Comparison of ENCODE assay signal across 14 cellular contexts in genomic region chr2:133200684-133201421, GRCh38.
DNase-seq lines count a peak whose midpoint lies in the region; ATAC-seq and TF ChIP-seq lines count a peak whose summit lies in the region.
"Had no signal": no experiment of that assay in that cellular context is flagged by ENCODE, and none has a peak within 500 bp of the region (broad histone marks: within the 10 kb centered on the region; RNA-seq: fewer than 3 reads in every experiment).

No MANE protein-coding gene starts in this region.

- no peaks in the 10 kb centered on the region for H3K9me3 ChIP-seq in osteoblast (ENCODE audit: low read depth, low read length)
- H3K9me3 ChIP-seq: pancreas, transverse colon had no signal

- no peaks in the 10 kb centered on the region for H3K27me3 ChIP-seq in osteoblast (ENCODE audit: insufficient read depth, low read length)
- H3K27me3 ChIP-seq: pancreas, transverse colon had no signal

- DNase-seq in EH (ENCODE audit: low read depth) (peak; percentile 96), RPMI7951 (ENCODE audit: low read depth) (peak; percentile 89), epithelial cell of proximal tubule (ENCODE audit: low read depth) (peak; percentile 88), osteoblast (ENCODE audit: insufficient read length, low spot score, missing footprints) (peak; percentile 85)
- DNase-seq in stimulated activated CD4-positive, alpha-beta T cell treated with anti-CD3 and anti-CD28 coated beads, Interleukin-15, amount 100 ng/mL, for 24 hours, result no peak
- DNase-seq in stimulated activated naive CD8-positive, alpha-beta T cell treated with anti-CD3 and anti-CD28 coated beads, Interleukin-15, Interleukin-2, amounts not matched to agents 100 U/mL and 50 U/mL, for 24 hours, result no peak
- DNase-seq: activated T-cell treated with anti-CD3 and anti-CD28 coated beads, Interleukin-2, amount 50 U/mL, for 72 hours; cortex of kidney; NCI-H1930; pancreas; transverse colon; WERI-Rb-1 had no signal

- peak overlapping the region; percentile 94 for H3K27ac ChIP-seq in osteoblast (ENCODE audit: low read depth, low read length)
- H3K27ac ChIP-seq: pancreas, transverse colon, WERI-Rb-1 had no signal

- peak overlapping the region; percentile 86 for H3K4me2 ChIP-seq in osteoblast (ENCODE audit: insufficient read depth, low read length)

- H4K20me1 ChIP-seq in osteoblast (ENCODE audit: insufficient read depth, low read length), result no peaks in the 10 kb centered on the region

- H3K4me3 ChIP-seq in epithelial cell of proximal tubule (ENCODE audit: low read depth, low read length) (no peak overlapping the region), osteoblast (ENCODE audit: insufficient read depth, low read length) (peak overlapping the region; percentile 38)
- H3K4me3 ChIP-seq: pancreas, transverse colon had no signal

- no peaks in the 10 kb centered on the region for H3K79me2 ChIP-seq in osteoblast (ENCODE audit: insufficient read depth, low read length)

- peak overlapping the region; percentile 58 for H2AFZ ChIP-seq in osteoblast (ENCODE audit: low read length)

- peaks cover 23% of the 10 kb centered on the region for H3K4me1 ChIP-seq in osteoblast (ENCODE audit: insufficient read depth, low read length)
- H3K4me1 ChIP-seq: pancreas, transverse colon had no signal

- ATAC-seq in GM21447 (IDR thresholded peaks at IDR 0.05; ENCODE audit: unreplicated experiment), result no peak
- ATAC-seq in HG02642 (IDR thresholded peaks at IDR 0.05; ENCODE audit: poor library complexity, unreplicated experiment), result no peak
- no peak for ATAC-seq in stimulated activated naive CD8-positive, alpha-beta T cell treated with anti-CD3 and anti-CD28 coated beads, Interleukin-15, Interleukin-2, amounts not matched to agents 100 U/mL and 50 U/mL, for 24 hours
- ATAC-seq: activated T-cell treated with anti-CD3 and anti-CD28 coated beads, Interleukin-2, amount 50 U/mL, for 72 hours; pancreas had no signal

- no peaks in the 10 kb centered on the region for H3K36me3 ChIP-seq in osteoblast (ENCODE audit: insufficient read depth, low read length)
- H3K36me3 ChIP-seq: pancreas, transverse colon, WERI-Rb-1 had no signal

- TF ChIP-seq CTCF in epithelial cell of proximal tubule (conservative IDR thresholded peaks at IDR 0.05; ENCODE audit: low read depth, low read length) (no peak), osteoblast (IDR thresholded peaks at IDR 0.05; ENCODE audit: extremely low read depth, low read depth, low read length) (no peak)

Comparison
In these comparisons a context has a peak if more than half of its experiments do, and no peak if none do; other contexts are left out.
1. DNase-seq: peak in EH (single experiment), RPMI7951 (single experiment), epithelial cell of proximal tubule (single experiment) and osteoblast (single experiment); none in stimulated activated CD4-positive, alpha-beta T cell treated with anti-CD3 and anti-CD28 coated beads, Interleukin-15, amount 100 ng/mL, for 24 hours (single experiment) and stimulated activated naive CD8-positive, alpha-beta T cell treated with anti-CD3 and anti-CD28 coated beads, Interleukin-15, Interleukin-2, amounts not matched to agents 100 U/mL and 50 U/mL, for 24 hours (single experiment).